ENCODE assay signal across 16 cellular contexts in the genomic region with DNA sequence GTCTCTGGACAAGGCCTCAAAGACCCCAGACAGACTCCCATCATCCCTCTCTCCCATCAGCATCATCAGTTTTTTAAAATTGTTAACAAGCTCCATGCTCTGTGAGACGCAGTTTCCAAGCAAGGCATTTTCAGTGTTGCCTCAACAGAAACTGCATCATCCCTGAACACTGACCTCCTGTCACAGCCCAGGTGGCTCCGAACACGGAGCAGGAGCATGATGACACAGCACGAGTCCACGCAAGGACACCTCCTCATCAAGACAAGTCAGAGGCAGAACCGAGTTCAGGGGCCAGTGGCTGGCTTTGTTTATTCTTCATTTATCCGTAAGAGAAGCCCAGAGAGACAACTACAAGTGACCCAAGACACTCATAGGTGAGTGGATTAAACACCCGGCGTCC.
A peak's percentile ranks its signal among the peaks of the same experiment; 100 is the strongest.
DNase-seq lines count a peak whose midpoint lies in the region; ATAC-seq and TF ChIP-seq lines count a peak whose summit lies in the region.
"Had no signal": no experiment of that assay in that cellular context is flagged by ENCODE, and none has a peak within 500 bp of the region (broad histone marks: within the 10 kb centered on the region; RNA-seq: fewer than 3 reads in every experiment).

No MANE protein-coding gene starts in this region.

- H3K9me3 Mint-ChIP-seq in T-helper 2 cell treated with Interferon-gamma antibody and Interleukin-4, amounts not matched to agents 5 μg/mL and 100 μg/mL, for 36 hours = no peaks in the 10 kb centered on the region
- no peaks in the 10 kb centered on the region for H3K9me3 Mint-ChIP-seq in HFFc6
- H3K9me3 Mint-ChIP-seq in central memory CD8-positive, alpha-beta T cell = no peaks in the 10 kb centered on the region
- H3K9me3 Mint-ChIP-seq in nephron = no peaks in the 10 kb centered on the region

- H3K4me1 Mint-ChIP-seq in T-helper 2 cell treated with Interferon-gamma antibody and Interleukin-4, amounts not matched to agents 5 μg/mL and 100 μg/mL, for 36 hours (ENCODE audit: low read depth) = peaks cover 29% of the 10 kb centered on the region
- H3K4me1 Mint-ChIP-seq in HFFc6 (ENCODE audit: low read depth) (peaks cover 57% of the 10 kb centered on the region), nephron (peaks cover 52% of the 10 kb centered on the region)
- peaks cover 61% of the 10 kb centered on the region for H3K4me1 Mint-ChIP-seq in central memory CD8-positive, alpha-beta T cell

- H3K36me3 Mint-ChIP-seq in T-helper 2 cell treated with Interferon-gamma antibody and Interleukin-4, amounts not matched to agents 5 μg/mL and 100 μg/mL, for 36 hours (ENCODE audit: low read depth) = peaks cover 9% of the 10 kb centered on the region
- H3K36me3 Mint-ChIP-seq in HFFc6 (ENCODE audit: low read depth) = peaks cover 7% of the 10 kb centered on the region; the same call in 1 of the 2 replicates
- H3K36me3 Mint-ChIP-seq in central memory CD8-positive, alpha-beta T cell (ENCODE audit: insufficient read depth) = peaks cover 13% of the 10 kb centered on the region
- H3K36me3 Mint-ChIP-seq in nephron (ENCODE audit: low read depth) = peaks cover 9% of the 10 kb centered on the region

- H3K27ac Mint-ChIP-seq in T-helper 2 cell treated with Interferon-gamma antibody and Interleukin-4, amounts not matched to agents 5 μg/mL and 100 μg/mL, for 36 hours = peak overlapping the region; percentile 61
- peak overlapping the region; percentile 57; the same call in 1 of the 2 replicates for H3K27ac Mint-ChIP-seq in HFFc6
- H3K27ac Mint-ChIP-seq in central memory CD8-positive, alpha-beta T cell (ENCODE audit: low read depth) = peak overlapping the region; percentile 35
- peak overlapping the region in 2 of 3 experiments; percentile 42 to 71 for H3K27ac Mint-ChIP-seq in nephron

- no peak for DNase-seq in T-helper 2 cell treated with Interferon-gamma antibody and Interleukin-4, amounts not matched to agents 5 μg/mL and 100 μg/mL, for 36 hours (ENCODE audit: low spot score)
- DNase-seq in T-helper 2 cell = no peak
- DNase-seq in HFFc6 = no peak
- no peak for DNase-seq in central memory CD8-positive, alpha-beta T cell (ENCODE audit: low spot score in 2 of 2)
- DNase-seq in stimulated activated naive CD4-positive, alpha-beta T cell treated with Interleukin-2 at 50 U/mL for 16 hours (lab: John Stamatoyannopoulos, UW) = no peak
- no peak for DNase-seq in NCI-H2029 treated with DMSO at 0.1 percent for 48 hours (lab: John Stamatoyannopoulos, UW)
- DNase-seq: 8988T; aorta; BE2C; head of caudate nucleus; NCI-H1436; stimulated activated CD4-positive, alpha-beta T cell treated with anti-CD3 and anti-CD28 coated beads, Interleukin-12 subunit alpha, Interleukin-12 subunit beta, amount 100 ng/mL, for 4 hours; tibial artery had no signal

- TF ChIP-seq CTCF in HFFc6 (IDR thresholded peaks at IDR 0.05) (no peak), nephron (IDR thresholded peaks at IDR 0.05; ENCODE audit: unreplicated experiment in 3 of 3) (no peak)

- H3K27me3 Mint-ChIP-seq in T-helper 2 cell treated with Interferon-gamma antibody and Interleukin-4, amounts not matched to agents 5 μg/mL and 100 μg/mL, for 36 hours (ENCODE audit: low read depth) = no peaks in the 10 kb centered on the region
- H3K27me3 Mint-ChIP-seq in HFFc6 (ENCODE audit: insufficient read depth) = peaks cover 14% of the 10 kb centered on the region
- no peaks in the 10 kb centered on the region for H3K27me3 Mint-ChIP-seq in central memory CD8-positive, alpha-beta T cell
- no peaks in the 10 kb centered on the region for H3K27me3 Mint-ChIP-seq in nephron (ENCODE audit: low read depth)

- H3K4me3 Mint-ChIP-seq in T-helper 2 cell treated with Interferon-gamma antibody and Interleukin-4, amounts not matched to agents 5 μg/mL and 100 μg/mL, for 36 hours = no peak overlapping the region
- H3K4me3 Mint-ChIP-seq in HFFc6 (no peak overlapping the region; the same call in 1 of the 2 replicates), nephron (no peak overlapping the region)
- H3K4me3 Mint-ChIP-seq in central memory CD8-positive, alpha-beta T cell = peak overlapping the region; percentile 33

- no peak for ATAC-seq in central memory CD8-positive, alpha-beta T cell (replicated peaks; ENCODE audit: extremely low read depth, poor library complexity, severe bottlenecking)
- no peak for ATAC-seq in GM18519 (IDR thresholded peaks at IDR 0.05; ENCODE audit: low FRiP score, unreplicated experiment)
- ATAC-seq: Panc1 had no signal
